Comparison of ENCODE assay signal across 1 cellular context in the genomic region with DNA sequence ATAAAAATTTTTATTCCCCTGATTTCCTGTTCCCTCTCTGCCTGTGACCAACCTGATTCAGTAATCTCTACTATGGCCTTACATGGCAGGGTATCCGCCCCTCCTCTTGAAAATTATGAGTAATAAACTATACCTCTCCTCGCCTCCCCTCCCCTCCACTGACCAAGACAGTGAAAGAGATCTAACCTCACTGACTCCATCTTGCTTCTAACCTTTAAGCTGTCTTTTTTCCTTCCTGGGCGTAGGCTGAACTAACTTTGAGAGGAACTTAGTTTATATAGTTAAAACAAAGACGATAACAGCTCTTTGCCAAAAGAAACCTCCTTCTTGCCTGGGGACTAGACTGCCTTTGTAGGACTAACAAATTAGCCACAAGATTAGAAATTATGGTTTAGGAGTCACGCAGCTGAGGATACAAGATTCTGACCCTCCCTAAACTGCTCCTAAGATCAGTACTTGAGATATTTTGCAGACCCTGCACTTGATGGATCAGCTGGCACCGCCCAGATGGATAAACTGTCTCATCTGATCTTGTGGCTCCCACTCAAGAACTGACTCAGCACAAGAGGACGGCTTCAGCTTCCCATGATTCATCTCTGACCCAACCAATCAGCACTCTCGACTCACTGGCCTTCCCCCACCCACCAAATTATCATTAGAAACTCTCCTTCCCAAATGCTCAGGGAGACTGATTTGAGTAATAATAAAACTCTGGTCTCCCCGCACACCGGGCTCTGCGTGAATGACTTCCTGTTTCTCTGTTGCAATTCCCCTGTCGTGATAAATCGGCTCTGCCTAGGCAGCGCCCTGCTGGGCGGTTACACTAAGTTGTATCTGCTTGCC.
A peak's percentile ranks its signal among the peaks of the same experiment; 100 is the strongest.
TF ChIP-seq lines count a peak whose summit lies in the region.

No MANE protein-coding gene starts in this region.

TF ChIP-seq in K562, 482 proteins besides CTCF, POLR2A, EP300 and RAD21 (continued from another document and continues in another):
- no peak for TF ChIP-seq SMAD1 (IDR thresholded peaks at IDR 0.05; ENCODE audit: low read depth, low read length, partially characterized antibody)
- TF ChIP-seq CBX3 (IDR thresholded peaks at IDR 0.05; ENCODE audit: borderline replicate concordance in 1 of 2, low read length in 2 of 2), result no peak
- TF ChIP-seq SP2 (IDR thresholded peaks at IDR 0.05; ENCODE audit: extremely low read depth, low read depth, low read length, poor library complexity, severe bottlenecking), result no peak
- TF ChIP-seq, protein P1, sequence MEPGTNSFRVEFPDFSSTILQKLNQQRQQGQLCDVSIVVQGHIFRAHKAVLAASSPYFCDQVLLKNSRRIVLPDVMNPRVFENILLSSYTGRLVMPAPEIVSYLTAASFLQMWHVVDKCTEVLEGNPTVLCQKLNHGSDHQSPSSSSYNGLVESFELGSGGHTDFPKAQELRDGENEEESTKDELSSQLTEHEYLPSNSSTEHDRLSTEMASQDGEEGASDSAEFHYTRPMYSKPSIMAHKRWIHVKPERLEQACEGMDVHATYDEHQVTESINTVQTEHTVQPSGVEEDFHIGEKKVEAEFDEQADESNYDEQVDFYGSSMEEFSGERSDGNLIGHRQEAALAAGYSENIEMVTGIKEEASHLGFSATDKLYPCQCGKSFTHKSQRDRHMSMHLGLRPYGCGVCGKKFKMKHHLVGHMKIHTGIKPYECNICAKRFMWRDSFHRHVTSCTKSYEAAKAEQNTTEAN (CRISPR knock-in tag; IDR thresholded peaks at IDR 0.05), result no peak
- TF ChIP-seq ETV1 (tag; conservative IDR thresholded peaks at IDR 0.05; ENCODE audit: low read depth), result peak; percentile 66; the same call in 1 of the 2 replicates
- TF ChIP-seq KLF10 (CRISPR knock-in tag; IDR thresholded peaks at IDR 0.05), result no peak
- no peak for TF ChIP-seq RUNX1 (IDR thresholded peaks at IDR 0.05; ENCODE audit: low read depth)
- TF ChIP-seq, protein P2, sequence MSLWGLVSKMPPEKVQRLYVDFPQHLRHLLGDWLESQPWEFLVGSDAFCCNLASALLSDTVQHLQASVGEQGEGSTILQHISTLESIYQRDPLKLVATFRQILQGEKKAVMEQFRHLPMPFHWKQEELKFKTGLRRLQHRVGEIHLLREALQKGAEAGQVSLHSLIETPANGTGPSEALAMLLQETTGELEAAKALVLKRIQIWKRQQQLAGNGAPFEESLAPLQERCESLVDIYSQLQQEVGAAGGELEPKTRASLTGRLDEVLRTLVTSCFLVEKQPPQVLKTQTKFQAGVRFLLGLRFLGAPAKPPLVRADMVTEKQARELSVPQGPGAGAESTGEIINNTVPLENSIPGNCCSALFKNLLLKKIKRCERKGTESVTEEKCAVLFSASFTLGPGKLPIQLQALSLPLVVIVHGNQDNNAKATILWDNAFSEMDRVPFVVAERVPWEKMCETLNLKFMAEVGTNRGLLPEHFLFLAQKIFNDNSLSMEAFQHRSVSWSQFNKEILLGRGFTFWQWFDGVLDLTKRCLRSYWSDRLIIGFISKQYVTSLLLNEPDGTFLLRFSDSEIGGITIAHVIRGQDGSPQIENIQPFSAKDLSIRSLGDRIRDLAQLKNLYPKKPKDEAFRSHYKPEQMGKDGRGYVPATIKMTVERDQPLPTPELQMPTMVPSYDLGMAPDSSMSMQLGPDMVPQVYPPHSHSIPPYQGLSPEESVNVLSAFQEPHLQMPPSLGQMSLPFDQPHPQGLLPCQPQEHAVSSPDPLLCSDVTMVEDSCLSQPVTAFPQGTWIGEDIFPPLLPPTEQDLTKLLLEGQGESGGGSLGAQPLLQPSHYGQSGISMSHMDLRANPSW (CRISPR knock-in tag; IDR thresholded peaks at IDR 0.05), result no peak
- TF ChIP-seq CHD2 (IDR thresholded peaks at IDR 0.05; ENCODE audit: low read depth, low read length), result no peak
- TF ChIP-seq, protein P3, sequence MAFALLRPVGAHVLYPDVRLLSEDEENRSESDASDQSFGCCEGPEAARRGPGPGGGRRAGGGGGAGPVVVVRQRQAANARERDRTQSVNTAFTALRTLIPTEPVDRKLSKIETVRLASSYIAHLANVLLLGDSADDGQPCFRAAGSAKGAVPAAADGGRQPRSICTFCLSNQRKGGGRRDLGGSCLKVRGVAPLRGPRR (CRISPR knock-in tag; IDR thresholded peaks at IDR 0.05), result no peak
- no peak for TF ChIP-seq KLF1 (tag; IDR thresholded peaks at IDR 0.05)
- TF ChIP-seq GATAD2B (IDR thresholded peaks at IDR 0.05; ENCODE audit: borderline replicate concordance), result no peak
- TF ChIP-seq, protein P4, sequence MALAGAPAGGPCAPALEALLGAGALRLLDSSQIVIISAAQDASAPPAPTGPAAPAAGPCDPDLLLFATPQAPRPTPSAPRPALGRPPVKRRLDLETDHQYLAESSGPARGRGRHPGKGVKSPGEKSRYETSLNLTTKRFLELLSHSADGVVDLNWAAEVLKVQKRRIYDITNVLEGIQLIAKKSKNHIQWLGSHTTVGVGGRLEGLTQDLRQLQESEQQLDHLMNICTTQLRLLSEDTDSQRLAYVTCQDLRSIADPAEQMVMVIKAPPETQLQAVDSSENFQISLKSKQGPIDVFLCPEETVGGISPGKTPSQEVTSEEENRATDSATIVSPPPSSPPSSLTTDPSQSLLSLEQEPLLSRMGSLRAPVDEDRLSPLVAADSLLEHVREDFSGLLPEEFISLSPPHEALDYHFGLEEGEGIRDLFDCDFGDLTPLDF (CRISPR knock-in tag; IDR thresholded peaks at IDR 0.05), result no peak
- TF ChIP-seq, protein P5, sequence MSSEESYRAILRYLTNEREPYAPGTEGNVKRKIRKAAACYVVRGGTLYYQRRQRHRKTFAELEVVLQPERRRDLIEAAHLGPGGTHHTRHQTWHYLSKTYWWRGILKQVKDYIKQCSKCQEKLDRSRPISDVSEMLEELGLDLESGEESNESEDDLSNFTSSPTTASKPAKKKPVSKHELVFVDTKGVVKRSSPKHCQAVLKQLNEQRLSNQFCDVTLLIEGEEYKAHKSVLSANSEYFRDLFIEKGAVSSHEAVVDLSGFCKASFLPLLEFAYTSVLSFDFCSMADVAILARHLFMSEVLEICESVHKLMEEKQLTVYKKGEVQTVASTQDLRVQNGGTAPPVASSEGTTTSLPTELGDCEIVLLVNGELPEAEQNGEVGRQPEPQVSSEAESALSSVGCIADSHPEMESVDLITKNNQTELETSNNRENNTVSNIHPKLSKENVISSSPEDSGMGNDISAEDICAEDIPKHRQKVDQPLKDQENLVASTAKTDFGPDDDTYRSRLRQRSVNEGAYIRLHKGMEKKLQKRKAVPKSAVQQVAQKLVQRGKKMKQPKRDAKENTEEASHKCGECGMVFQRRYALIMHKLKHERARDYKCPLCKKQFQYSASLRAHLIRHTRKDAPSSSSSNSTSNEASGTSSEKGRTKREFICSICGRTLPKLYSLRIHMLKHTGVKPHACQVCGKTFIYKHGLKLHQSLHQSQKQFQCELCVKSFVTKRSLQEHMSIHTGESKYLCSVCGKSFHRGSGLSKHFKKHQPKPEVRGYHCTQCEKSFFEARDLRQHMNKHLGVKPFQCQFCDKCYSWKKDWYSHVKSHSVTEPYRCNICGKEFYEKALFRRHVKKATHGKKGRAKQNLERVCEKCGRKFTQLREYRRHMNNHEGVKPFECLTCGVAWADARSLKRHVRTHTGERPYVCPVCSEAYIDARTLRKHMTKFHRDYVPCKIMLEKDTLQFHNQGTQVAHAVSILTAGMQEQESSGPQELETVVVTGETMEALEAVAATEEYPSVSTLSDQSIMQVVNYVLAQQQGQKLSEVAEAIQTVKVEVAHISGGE (CRISPR knock-in tag; IDR thresholded peaks at IDR 0.05), result peak in 1 of 3 experiments; percentile 53; a peak in 2 of 6 replicates
- no peak for TF ChIP-seq BRD4 (IDR thresholded peaks at IDR 0.05)
- TF ChIP-seq KAT2B (IDR thresholded peaks at IDR 0.05; ENCODE audit: low read depth, low read length), result no peak
- no peak for TF ChIP-seq PTBP1 (IDR thresholded peaks at IDR 0.05; ENCODE audit: low read depth, low read length)
- TF ChIP-seq BDP1 (IDR thresholded peaks at IDR 0.05; ENCODE audit: insufficient read depth, insufficient read length), result no peak
- TF ChIP-seq, protein P6, sequence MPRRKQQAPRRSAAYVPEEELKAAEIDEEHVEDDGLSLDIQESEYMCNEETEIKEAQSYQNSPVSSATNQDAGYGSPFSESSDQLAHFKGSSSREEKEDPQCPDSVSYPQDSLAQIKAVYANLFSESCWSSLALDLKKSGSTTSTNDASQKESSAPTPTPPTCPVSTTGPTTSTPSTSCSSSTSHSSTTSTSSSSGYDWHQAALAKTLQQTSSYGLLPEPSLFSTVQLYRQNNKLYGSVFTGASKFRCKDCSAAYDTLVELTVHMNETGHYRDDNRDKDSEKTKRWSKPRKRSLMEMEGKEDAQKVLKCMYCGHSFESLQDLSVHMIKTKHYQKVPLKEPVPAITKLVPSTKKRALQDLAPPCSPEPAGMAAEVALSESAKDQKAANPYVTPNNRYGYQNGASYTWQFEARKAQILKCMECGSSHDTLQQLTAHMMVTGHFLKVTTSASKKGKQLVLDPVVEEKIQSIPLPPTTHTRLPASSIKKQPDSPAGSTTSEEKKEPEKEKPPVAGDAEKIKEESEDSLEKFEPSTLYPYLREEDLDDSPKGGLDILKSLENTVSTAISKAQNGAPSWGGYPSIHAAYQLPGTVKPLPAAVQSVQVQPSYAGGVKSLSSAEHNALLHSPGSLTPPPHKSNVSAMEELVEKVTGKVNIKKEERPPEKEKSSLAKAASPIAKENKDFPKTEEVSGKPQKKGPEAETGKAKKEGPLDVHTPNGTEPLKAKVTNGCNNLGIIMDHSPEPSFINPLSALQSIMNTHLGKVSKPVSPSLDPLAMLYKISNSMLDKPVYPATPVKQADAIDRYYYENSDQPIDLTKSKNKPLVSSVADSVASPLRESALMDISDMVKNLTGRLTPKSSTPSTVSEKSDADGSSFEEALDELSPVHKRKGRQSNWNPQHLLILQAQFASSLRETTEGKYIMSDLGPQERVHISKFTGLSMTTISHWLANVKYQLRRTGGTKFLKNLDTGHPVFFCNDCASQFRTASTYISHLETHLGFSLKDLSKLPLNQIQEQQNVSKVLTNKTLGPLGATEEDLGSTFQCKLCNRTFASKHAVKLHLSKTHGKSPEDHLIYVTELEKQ (CRISPR knock-in tag; IDR thresholded peaks at IDR 0.05), result peak; percentile 76; the same call in 1 of the 2 replicates
- no peak for TF ChIP-seq FIP1L1 (IDR thresholded peaks at IDR 0.05; ENCODE audit: low read depth, low read length, poor library complexity, severe bottlenecking)
- TF ChIP-seq, protein P7, sequence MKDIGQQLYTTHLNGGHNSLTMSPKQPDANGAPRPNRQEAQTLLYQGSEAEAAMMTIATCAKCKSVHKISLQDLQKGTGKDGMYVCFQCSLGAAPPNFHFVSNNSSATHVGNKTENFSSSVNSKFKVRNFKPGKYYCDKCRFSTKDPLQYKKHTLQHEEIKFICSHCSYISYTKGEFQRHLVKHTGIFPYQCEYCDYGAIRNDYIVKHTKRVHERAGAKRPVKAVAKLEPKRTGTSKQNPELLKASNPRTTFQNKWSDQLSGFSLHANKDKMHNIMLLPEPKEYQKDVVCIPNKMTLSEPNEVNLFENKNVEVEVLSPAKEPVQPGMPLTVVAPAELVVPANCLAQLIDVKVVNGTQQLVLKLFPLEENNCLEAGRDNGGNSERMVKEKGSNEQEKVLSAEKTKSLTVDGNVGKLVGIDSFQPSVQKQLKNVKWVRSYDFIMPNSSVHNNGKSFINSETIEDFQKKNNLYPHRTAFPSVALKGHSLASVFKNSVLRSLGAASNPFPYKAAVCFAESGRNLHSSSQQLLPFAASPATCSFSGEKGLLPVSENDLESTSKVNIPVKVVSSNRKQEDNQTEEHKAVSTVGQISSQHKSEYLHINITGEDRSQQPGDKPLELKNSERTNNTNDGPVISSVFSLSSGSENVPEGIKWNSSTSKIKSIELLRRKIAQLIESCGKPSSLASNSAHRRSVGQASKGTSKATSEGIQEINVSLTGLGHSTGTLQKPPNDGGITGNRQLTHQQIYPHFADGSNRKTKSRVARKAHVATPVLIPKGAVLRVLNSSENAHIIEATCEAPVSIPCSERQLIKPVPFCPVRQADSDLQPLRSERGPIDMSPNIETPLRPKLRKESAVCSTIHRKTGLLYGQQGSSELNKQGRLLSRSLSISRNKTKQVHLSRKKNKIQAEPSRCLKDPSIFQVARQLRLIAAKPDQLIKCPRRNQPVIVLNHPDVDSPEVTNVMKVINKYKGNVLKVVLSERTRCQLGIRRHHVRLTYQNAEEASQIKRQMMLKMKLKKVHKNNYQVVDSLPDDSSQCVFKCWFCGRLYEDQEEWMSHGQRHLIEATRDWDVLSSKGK (CRISPR knock-in tag; IDR thresholded peaks at IDR 0.05), result no peak
- peak; percentile 30 for TF ChIP-seq CBFA2T3 (IDR thresholded peaks at IDR 0.05)
- no peak for TF ChIP-seq ZNF830 (CRISPR knock-in tag; IDR thresholded peaks at IDR 0.05)
- TF ChIP-seq, protein P8, sequence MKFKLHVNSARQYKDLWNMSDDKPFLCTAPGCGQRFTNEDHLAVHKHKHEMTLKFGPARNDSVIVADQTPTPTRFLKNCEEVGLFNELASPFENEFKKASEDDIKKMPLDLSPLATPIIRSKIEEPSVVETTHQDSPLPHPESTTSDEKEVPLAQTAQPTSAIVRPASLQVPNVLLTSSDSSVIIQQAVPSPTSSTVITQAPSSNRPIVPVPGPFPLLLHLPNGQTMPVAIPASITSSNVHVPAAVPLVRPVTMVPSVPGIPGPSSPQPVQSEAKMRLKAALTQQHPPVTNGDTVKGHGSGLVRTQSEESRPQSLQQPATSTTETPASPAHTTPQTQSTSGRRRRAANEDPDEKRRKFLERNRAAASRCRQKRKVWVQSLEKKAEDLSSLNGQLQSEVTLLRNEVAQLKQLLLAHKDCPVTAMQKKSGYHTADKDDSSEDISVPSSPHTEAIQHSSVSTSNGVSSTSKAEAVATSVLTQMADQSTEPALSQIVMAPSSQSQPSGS (CRISPR knock-in tag; IDR thresholded peaks at IDR 0.05), result no peak
- TF ChIP-seq, protein P9, sequence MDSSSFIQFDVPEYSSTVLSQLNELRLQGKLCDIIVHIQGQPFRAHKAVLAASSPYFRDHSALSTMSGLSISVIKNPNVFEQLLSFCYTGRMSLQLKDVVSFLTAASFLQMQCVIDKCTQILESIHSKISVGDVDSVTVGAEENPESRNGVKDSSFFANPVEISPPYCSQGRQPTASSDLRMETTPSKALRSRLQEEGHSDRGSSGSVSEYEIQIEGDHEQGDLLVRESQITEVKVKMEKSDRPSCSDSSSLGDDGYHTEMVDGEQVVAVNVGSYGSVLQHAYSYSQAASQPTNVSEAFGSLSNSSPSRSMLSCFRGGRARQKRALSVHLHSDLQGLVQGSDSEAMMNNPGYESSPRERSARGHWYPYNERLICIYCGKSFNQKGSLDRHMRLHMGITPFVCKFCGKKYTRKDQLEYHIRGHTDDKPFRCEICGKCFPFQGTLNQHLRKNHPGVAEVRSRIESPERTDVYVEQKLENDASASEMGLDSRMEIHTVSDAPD (CRISPR knock-in tag; IDR thresholded peaks at IDR 0.05), result peak; percentile 73; the same call in 1 of the 2 replicates
- no peak for TF ChIP-seq HDAC2 (IDR thresholded peaks at IDR 0.05)
- TF ChIP-seq ZNF239 (CRISPR knock-in tag; IDR thresholded peaks at IDR 0.05), result peak; percentile 85
- TF ChIP-seq ZKSCAN3 (CRISPR knock-in tag; IDR thresholded peaks at IDR 0.05), result no peak
- TF ChIP-seq TCF7 (IDR thresholded peaks at IDR 0.05; ENCODE audit: borderline replicate concordance), result no peak
- no peak for TF ChIP-seq ZNF408 (CRISPR knock-in tag; IDR thresholded peaks at IDR 0.05; ENCODE audit: low read depth)
- TF ChIP-seq ZNF384 (IDR thresholded peaks at IDR 0.05; ENCODE audit: low read depth, low read length), result no peak
- no peak for TF ChIP-seq ZC3H4 (CRISPR knock-in tag; IDR thresholded peaks at IDR 0.05; ENCODE audit: borderline replicate concordance)
- no peak for TF ChIP-seq PCBP2 (IDR thresholded peaks at IDR 0.05; ENCODE audit: low read depth, low read length, poor library complexity, severe bottlenecking)
- no peak for TF ChIP-seq YY1 (IDR thresholded peaks at IDR 0.05; ENCODE audit: borderline replicate concordance in 1 of 3, control insufficient read depth in 1 of 3, extremely low read depth in 1 of 3, insufficient read depth in 3 of 3, insufficient read length in 1 of 3, insufficient replicate concordance in 2 of 3, low read depth in 1 of 3, low read length in 2 of 3)
- TF ChIP-seq RBM34 (IDR thresholded peaks at IDR 0.05; ENCODE audit: borderline replicate concordance, insufficient read depth, low read length), result no peak
- no peak for TF ChIP-seq SMARCC2 (IDR thresholded peaks at IDR 0.05; ENCODE audit: low read depth)
- peak; percentile 91 for TF ChIP-seq SMAD4 (CRISPR knock-in tag; conservative IDR thresholded peaks at IDR 0.05)
